ENCODE assay signal across 8 cellular contexts in the genomic region with DNA sequence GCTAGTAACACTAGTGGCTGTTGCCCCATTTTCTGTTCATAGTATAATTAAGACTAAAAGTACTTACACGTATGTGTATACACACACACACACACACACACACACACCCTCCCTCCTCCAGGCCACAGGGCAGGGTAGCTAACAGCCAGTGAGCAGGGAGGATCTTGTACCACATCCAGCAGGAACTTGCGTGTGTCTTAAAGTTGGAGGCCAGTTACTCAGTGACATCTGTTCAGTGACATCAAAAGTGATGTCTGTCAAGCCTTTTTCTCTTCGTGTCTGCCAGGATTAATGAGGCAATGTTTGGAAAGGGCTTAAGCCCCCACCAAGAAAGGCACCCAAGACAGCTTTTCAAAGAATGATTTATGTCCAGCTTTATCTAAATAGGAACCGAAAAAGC.
DNase-seq lines count a peak whose midpoint lies in the region; ATAC-seq and TF ChIP-seq lines count a peak whose summit lies in the region.

No MANE protein-coding gene starts in this region.

- no peaks in the 10 kb centered on the region for H3K36me3 ChIP-seq in HEK293 (ENCODE audit: control insufficient read depth in 2 of 2, insufficient read depth in 1 of 2, low read length in 2 of 2)
- no peaks in the 10 kb centered on the region for H3K36me3 ChIP-seq in skeletal muscle satellite cell (ENCODE audit: insufficient read depth, low read length)
- H3K36me3 ChIP-seq in mammary epithelial cell (ENCODE audit: insufficient read depth, low read length): no peaks in the 10 kb centered on the region

- no peak for ATAC-seq in GM18909 (IDR thresholded peaks at IDR 0.05; ENCODE audit: poor library complexity, unreplicated experiment)

- POLR2A ChIA-PET in HEK293 (lab: Yijun Ruan, JAX): no interaction called here

- TF ChIP-seq CTCF in HEK293 (tag by site-specific recombination; IDR thresholded peaks at IDR 0.05) (no peak), mammary epithelial cell (conservative IDR thresholded peaks at IDR 0.05 in 1 of 2, IDR thresholded peaks at IDR 0.05 in 1 of 2; ENCODE audit: extremely low read depth in 1 of 2, insufficient read depth in 1 of 2, low read depth in 1 of 2, low read length in 2 of 2) (no peak)

- no peaks in the 10 kb centered on the region for H3K27me3 ChIP-seq in skeletal muscle satellite cell (ENCODE audit: control insufficient read depth, insufficient read depth, low read length)
- no peaks in the 10 kb centered on the region for H3K27me3 ChIP-seq in mammary epithelial cell (ENCODE audit: insufficient read depth, low read length)

- CTCF ChIA-PET in HEK293 (lab: Yijun Ruan, JAX): interaction anchor here (0.8 kb wide), 1 partner anchor 28 kb away, joined by 3 read pairs; no protein-coding TSS in a partner anchor
- CTCF ChIA-PET in mammary epithelial cell (lab: Charles Lee; ENCODE audit: low non-redundant PET): no interaction called here

- no peak overlapping the region for H2AFZ ChIP-seq in mammary epithelial cell (ENCODE audit: low read depth, low read length)

- peaks cover 3% of the 10 kb centered on the region; the same call in 1 of the 2 replicates for H3K4me1 ChIP-seq in HEK293 (ENCODE audit: control insufficient read depth, insufficient read depth, low read length)
- peaks cover 32% of the 10 kb centered on the region for H3K4me1 ChIP-seq in skeletal muscle satellite cell (ENCODE audit: control insufficient read depth, insufficient read depth, low read length)
- no peaks in the 10 kb centered on the region for H3K4me1 ChIP-seq in mammary epithelial cell (ENCODE audit: insufficient read depth, low read length)

- DNase-seq in RPMI8226: peak; percentile 11
- DNase-seq in globus pallidus (ENCODE audit: low spot score): peak; percentile 32
- DNase-seq in G401 (ENCODE audit: low spot score): no peak
- DNase-seq in mammary epithelial cell: no peak
- DNase-seq in activated CD8-positive, alpha-beta memory T cell treated with anti-CD3 and anti-CD28 coated beads, Interleukin-2, amount 50 U/mL, for 4 hours: no peak

- H4K20me1 ChIP-seq in mammary epithelial cell (ENCODE audit: insufficient read depth, low read length): no peaks in the 10 kb centered on the region

- no peaks in the 10 kb centered on the region for H3K79me2 ChIP-seq in mammary epithelial cell (ENCODE audit: insufficient read depth, low read length)

- H3K9me3 ChIP-seq in HEK293 (ENCODE audit: control insufficient read depth, insufficient read depth, low read depth, low read length): no peaks in the 10 kb centered on the region
- no peaks in the 10 kb centered on the region for H3K9me3 ChIP-seq in skeletal muscle satellite cell (replicated peaks; ENCODE audit: low read length)
- no peaks in the 10 kb centered on the region for H3K9me3 ChIP-seq in mammary epithelial cell (replicated peaks; ENCODE audit: insufficient read depth, low read length)

- peak overlapping the region; percentile 91 for H3K4me2 ChIP-seq in skeletal muscle satellite cell (ENCODE audit: low read length)
- no peak overlapping the region for H3K4me2 ChIP-seq in mammary epithelial cell (ENCODE audit: insufficient read depth, low read depth, low read length)

- in situ Hi-C loops in G401 (cut with HindIII; ENCODE audit: low sequenced_read_pairs) (no loop called here), mammary epithelial cell (cut with MboI; ENCODE audit: low sequenced_read_pairs in 2 of 2) (no loop called here)

- H3K9ac ChIP-seq in skeletal muscle satellite cell (ENCODE audit: low read depth, low read length) (peak overlapping the region; percentile 97), mammary epithelial cell (ENCODE audit: insufficient read depth, low read length) (no peak overlapping the region)

- H3K4me3 ChIP-seq in HEK293 (ENCODE audit: low read depth, low read length) (no peak overlapping the region), skeletal muscle satellite cell (ENCODE audit: low read length) (peak overlapping the region; percentile 68), mammary epithelial cell (replicated peaks in 1 of 3; ENCODE audit: insufficient read depth in 1 of 3, low read depth in 2 of 3, low read length in 3 of 3) (no peak overlapping the region)

- no peak overlapping the region for H3K27ac ChIP-seq in HEK293 (ENCODE audit: extremely low read depth, low read depth, low read length)
- H3K27ac ChIP-seq in mammary epithelial cell (ENCODE audit: insufficient read depth, low read depth, low read length): no peak overlapping the region

- no TSS peak for BruUV-seq in mammary epithelial cell (replicated peaks; lab: Mats Ljungman, UMichigan)

- WGBS in mammary epithelial cell (ENCODE audit: low coverage, missing lambda C conversion rate): 100% methylated on average over 4 of the region's 4 CpGs

- dilution Hi-C loops in mammary epithelial cell (cut with HindIII; ENCODE audit: low sequenced_read_pairs): no loop called here

- intact Hi-C loops in mammary epithelial cell (cut with micrococcal nuclease): loop anchor here (1.0 to 10.0 kb wide), 3 partner anchors 152 to 633 kb away; a partner anchor contains a TSS

TF ChIP-seq in HEK293, 187 proteins besides CTCF, POLR2A, EP300 and RAD21:
- TF ChIP-seq, protein P1, sequence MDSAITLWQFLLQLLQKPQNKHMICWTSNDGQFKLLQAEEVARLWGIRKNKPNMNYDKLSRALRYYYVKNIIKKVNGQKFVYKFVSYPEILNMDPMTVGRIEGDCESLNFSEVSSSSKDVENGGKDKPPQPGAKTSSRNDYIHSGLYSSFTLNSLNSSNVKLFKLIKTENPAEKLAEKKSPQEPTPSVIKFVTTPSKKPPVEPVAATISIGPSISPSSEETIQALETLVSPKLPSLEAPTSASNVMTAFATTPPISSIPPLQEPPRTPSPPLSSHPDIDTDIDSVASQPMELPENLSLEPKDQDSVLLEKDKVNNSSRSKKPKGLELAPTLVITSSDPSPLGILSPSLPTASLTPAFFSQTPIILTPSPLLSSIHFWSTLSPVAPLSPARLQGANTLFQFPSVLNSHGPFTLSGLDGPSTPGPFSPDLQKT (IDR thresholded peaks at IDR 0.05; ENCODE audit: borderline replicate concordance, low read depth, low read length): no peak
- 0 out of 2 replicates have a peak, but pooled peaks have one; percentile 19 for TF ChIP-seq ZNF629 (tag by site-specific recombination; IDR thresholded peaks at IDR 0.05)
- TF ChIP-seq, protein P2, sequence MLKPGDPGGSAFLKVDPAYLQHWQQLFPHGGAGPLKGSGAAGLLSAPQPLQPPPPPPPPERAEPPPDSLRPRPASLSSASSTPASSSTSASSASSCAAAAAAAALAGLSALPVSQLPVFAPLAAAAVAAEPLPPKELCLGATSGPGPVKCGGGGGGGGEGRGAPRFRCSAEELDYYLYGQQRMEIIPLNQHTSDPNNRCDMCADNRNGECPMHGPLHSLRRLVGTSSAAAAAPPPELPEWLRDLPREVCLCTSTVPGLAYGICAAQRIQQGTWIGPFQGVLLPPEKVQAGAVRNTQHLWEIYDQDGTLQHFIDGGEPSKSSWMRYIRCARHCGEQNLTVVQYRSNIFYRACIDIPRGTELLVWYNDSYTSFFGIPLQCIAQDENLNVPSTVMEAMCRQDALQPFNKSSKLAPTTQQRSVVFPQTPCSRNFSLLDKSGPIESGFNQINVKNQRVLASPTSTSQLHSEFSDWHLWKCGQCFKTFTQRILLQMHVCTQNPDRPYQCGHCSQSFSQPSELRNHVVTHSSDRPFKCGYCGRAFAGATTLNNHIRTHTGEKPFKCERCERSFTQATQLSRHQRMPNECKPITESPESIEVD (tag by site-specific recombination; IDR thresholded peaks at IDR 0.05): peak; percentile 23; the same call in 1 of the 2 replicates

Comparison
In these comparisons a context has a peak if more than half of its experiments do, and no peak if none do; other contexts are left out.
1. DNase-seq: peak in RPMI8226 (single experiment) and globus pallidus (single experiment); none in G401 (single experiment), mammary epithelial cell (single experiment) and activated CD8-positive, alpha-beta memory T cell treated with anti-CD3 and anti-CD28 coated beads, Interleukin-2, amount 50 U/mL, for 4 hours (single experiment).